In genomic region chr4:70313736-70314135, GRCh38 we compare ENCODE assay signal across 25 cellular contexts. TPM values are rescaled to one million over a fixed set of nuclear protein-coding genes. Genes with fewer than 3 reads are reported as not detected.
DNase-seq lines count a peak whose midpoint lies in the region; ATAC-seq and TF ChIP-seq lines count a peak whose summit lies in the region.
"Had no signal": no experiment of that assay in that cellular context is flagged by ENCODE, and none has a peak within 500 bp of the region (broad histone marks: within the 10 kb centered on the region; RNA-seq: fewer than 3 reads in every experiment).

No MANE protein-coding gene starts in this region.

- no peak overlapping the region for H2BK20ac ChIP-seq in H9 (ENCODE audit: low read depth, low read length, poor library complexity, severe bottlenecking)

- no peak overlapping the region for H2AK5ac ChIP-seq in H9 (ENCODE audit: insufficient read length, low read length)

- no peak for ATAC-seq in HG02642 (IDR thresholded peaks at IDR 0.05; ENCODE audit: poor library complexity, unreplicated experiment)
- ATAC-seq: HepG2, K562, Right ventricle myocardium inferior had no signal

- H3K9ac ChIP-seq in H9 (ENCODE audit: extremely low read depth, insufficient read length, low read length) = no peak overlapping the region

- no peaks in the 10 kb centered on the region for H3K36me3 Mint-ChIP-seq in H9 (ENCODE audit: insufficient read depth in 1 of 3, low read depth in 3 of 3)
- H3K36me3 Mint-ChIP-seq: CD8-positive, alpha-beta memory T cell had no signal

- no peak for TF ChIP-seq EP300 in esophagus muscularis mucosa (IDR thresholded peaks at IDR 0.05)

- H4K20me1 ChIP-seq in H9 (ENCODE audit: control insufficient read depth, insufficient read depth, insufficient read length) = no peaks in the 10 kb centered on the region

- POLR2A ChIA-PET in GM10248 (lab: Yijun Ruan, JAX) = no interaction called here

- TF ChIP-seq CTCF in H9 (conservative IDR thresholded peaks at IDR 0.05) (no peak), esophagus muscularis mucosa (IDR thresholded peaks at IDR 0.05) (no peak), GM10248 (IDR thresholded peaks at IDR 0.05; ENCODE audit: control extremely low read depth, extremely low read depth, low read depth, missing control alignments) (no peak)

- H3K27ac Mint-ChIP-seq in H9 = peak overlapping the region; percentile 37 to 97 (median 93); a peak in 5 of 7 replicates
- H3K27ac Mint-ChIP-seq: CD8-positive, alpha-beta memory T cell had no signal

- H2BK15ac ChIP-seq in H9 (ENCODE audit: low read depth, low read length) = no peak overlapping the region

- H3K14ac ChIP-seq in H9 (ENCODE audit: insufficient read depth, low read length) = no peak overlapping the region

- H3K79me2 ChIP-seq in H9 (ENCODE audit: insufficient read depth, low read length) = no peaks in the 10 kb centered on the region

- no peak overlapping the region for H3K4ac ChIP-seq in H9 (ENCODE audit: low read depth, low read length)

- H3K23me2 ChIP-seq in H9 (ENCODE audit: insufficient read length, low read depth, low read length, poor library complexity, severe bottlenecking) = no peaks in the 10 kb centered on the region

- H3K4me3 Mint-ChIP-seq in H9 = no peak overlapping the region
- H3K4me3 Mint-ChIP-seq: CD8-positive, alpha-beta memory T cell had no signal

- CTCF ChIA-PET in GM10248 (lab: Yijun Ruan, JAX) = interaction anchor here (0.7 to 3.9 kb wide), 4 partner anchors 8 to 22 kb away, joined by 3 to 13 read pairs (median 6); no protein-coding TSS in a partner anchor

- no peak overlapping the region for H4K91ac ChIP-seq in H9 (ENCODE audit: insufficient read length, low read depth, low read length)

- intact Hi-C loops in esophagus muscularis mucosa (cut with DNase I) = no loop called here

- no peaks in the 10 kb centered on the region for H3K27me3 Mint-ChIP-seq in H9 (ENCODE audit: low read depth)
- H3K27me3 Mint-ChIP-seq: CD8-positive, alpha-beta memory T cell had no signal

- H3K4me3 ChIP-seq in ectodermal cell (ENCODE audit: insufficient read depth, low read depth, low read length) = no peak overlapping the region
- no peak overlapping the region for H3K4me3 ChIP-seq in esophagus muscularis mucosa
- H3K4me3 ChIP-seq: HAP-1, K562, SJSA1 had no signal

- H3K79me1 ChIP-seq in H9 (ENCODE audit: insufficient read depth, low read depth, low read length, poor library complexity, severe bottlenecking) = no peaks in the 10 kb centered on the region

- no peak overlapping the region for H4K5ac ChIP-seq in H9 (ENCODE audit: insufficient read length, low read depth, low read length)

- no peaks in the 10 kb centered on the region for H3K4me1 ChIP-seq in H9 (ENCODE audit: insufficient read depth, low read length)
- peaks cover 7% of the 10 kb centered on the region for H3K4me1 ChIP-seq in ectodermal cell (ENCODE audit: control insufficient read depth, insufficient read depth, low read length)
- H3K4me1 ChIP-seq in esophagus muscularis mucosa = no peaks in the 10 kb centered on the region
- H3K4me1 ChIP-seq: SJSA1 had no signal

- no peak overlapping the region for H3T11ph ChIP-seq in H9 (ENCODE audit: low read length)

- no peak overlapping the region for H3K23ac ChIP-seq in H9 (ENCODE audit: insufficient read length, low read depth, low read length)

- H2BK5ac ChIP-seq in H9 (ENCODE audit: insufficient read length, low read length) = no peak overlapping the region

- H3K4me2 ChIP-seq in H9 (ENCODE audit: insufficient read depth, insufficient read length, low read length) = no peak overlapping the region

- no peak for TF ChIP-seq POLR2A in esophagus muscularis mucosa (IDR thresholded peaks at IDR 0.05; ENCODE audit: low read depth)

- H3K56ac ChIP-seq in H9 (ENCODE audit: insufficient read length, low read depth, low read length) = no peak overlapping the region

- H2BK12ac ChIP-seq in H9 (ENCODE audit: insufficient read length, low read depth, low read length) = no peak overlapping the region

- peak overlapping the region; percentile 91 for H2AFZ ChIP-seq in H9 (ENCODE audit: low read length)

- peaks cover 10 to 23% of the 10 kb centered on the region in 2 experiments for H3K4me1 Mint-ChIP-seq in H9
- H3K4me1 Mint-ChIP-seq: CD8-positive, alpha-beta memory T cell had no signal

- no peak overlapping the region for H3K18ac ChIP-seq in H9 (ENCODE audit: insufficient read length, low read depth, low read length)

- H3K27ac ChIP-seq in H9 (ENCODE audit: insufficient read length, low read depth, low read length) (no peak overlapping the region), ectodermal cell (ENCODE audit: insufficient read depth, low read depth, low read length, poor library complexity, severe bottlenecking) (peak overlapping the region; percentile 64), esophagus muscularis mucosa (replicated peaks in 1 of 4) (no peak overlapping the region)
- H3K27ac ChIP-seq: C4-2B, SJSA1 had no signal

- no peak for DNase-seq in H9
- peak; percentile 45 for DNase-seq in NCI-H82 (lab: John Stamatoyannopoulos, UW)
- DNase-seq in retina = peak; percentile 7
- DNase-seq in esophagus muscularis mucosa (ENCODE audit: extremely low spot score) = no peak
- no peak for DNase-seq in GM10248 (ENCODE audit: extremely low spot score)
- DNase-seq: Calu3; CD8-positive, alpha-beta memory T cell; EL; GF-D8; MM.1S; NCI-H1048; NCI-H1417 treated with DMSO at 0.1 percent for 48 hours; NCI-H187; NCI-H2227 treated with DMSO at 0.1 percent for 48 hours; NCI-H510A; OCI-M1; T-helper 1 cell had no signal

- no peak overlapping the region for H2BK120ac ChIP-seq in H9 (ENCODE audit: low read depth, low read length, poor library complexity, severe bottlenecking)

- no peaks in the 10 kb centered on the region for H3K9me3 Mint-ChIP-seq in H9

- H4K8ac ChIP-seq in H9 (replicated peaks; ENCODE audit: insufficient read length, low read depth, low read length) = no peak overlapping the region

- no peaks in the 10 kb centered on the region for H3K9me3 ChIP-seq in H9 (ENCODE audit: control insufficient read depth, low read depth, low read length)
- H3K9me3 ChIP-seq in ectodermal cell (ENCODE audit: control insufficient read depth, low read length) = no peaks in the 10 kb centered on the region
- H3K9me3 ChIP-seq in esophagus muscularis mucosa = no peaks in the 10 kb centered on the region
- H3K9me3 ChIP-seq: HAP-1, SJSA1 had no signal

- H3K36me3 ChIP-seq in ectodermal cell (ENCODE audit: control insufficient read depth, insufficient read depth, low read length) = no peaks in the 10 kb centered on the region
- H3K36me3 ChIP-seq in esophagus muscularis mucosa = no peaks in the 10 kb centered on the region
- H3K36me3 ChIP-seq: HAP-1, SJSA1 had no signal

- H3K27me3 ChIP-seq in H9 (ENCODE audit: insufficient read depth, low read length) = no peaks in the 10 kb centered on the region
- H3K27me3 ChIP-seq in ectodermal cell (ENCODE audit: control insufficient read depth, insufficient read depth, low read length, poor library complexity, severe bottlenecking) = no peaks in the 10 kb centered on the region
- no peaks in the 10 kb centered on the region for H3K27me3 ChIP-seq in esophagus muscularis mucosa
- H3K27me3 ChIP-seq: SJSA1 had no signal

RNA-seq across cellular contexts. Expression of gene CABS1, which starts 21.0 kb away (rescaled TPM):
- total RNA-seq in H9 (2021) = 0.15 TPM in 1 of 2 replicates, not detected in the other
- 2.1 TPM for polyA plus RNA-seq in ectodermal cell (2013, experiment 1 of 4)
- 2.5 TPM for polyA plus RNA-seq in ectodermal cell (2013, experiment 2 of 4)
- 1.3 TPM for polyA plus RNA-seq in ectodermal cell (2013, experiment 3 of 4)
- 1.7 TPM for polyA plus RNA-seq in ectodermal cell (2013, experiment 4 of 4)
- not detected for total RNA-seq in esophagus muscularis mucosa
- total RNA-seq: Calu3; CD8-positive, alpha-beta memory T cell; HepG2; K562; Right ventricle myocardium inferior; SJSA1 had no signal
- polyA plus RNA-seq: CD8-positive, alpha-beta memory T cell; HepG2; K562 had no signal

RNA-seq across cellular contexts. Expression of gene SMR3A, which starts 46.8 kb away (rescaled TPM):
- total RNA-seq in H9 (2021) (not detected in 2 replicates), esophagus muscularis mucosa (not detected)
- not detected for polyA plus RNA-seq in ectodermal cell (2013, experiment 1 of 4)
- polyA plus RNA-seq in ectodermal cell (2013, experiment 2 of 4) = not detected
- polyA plus RNA-seq in ectodermal cell (2013, experiment 3 of 4) = not detected
- not detected for polyA plus RNA-seq in ectodermal cell (2013, experiment 4 of 4)
- total RNA-seq: Calu3; CD8-positive, alpha-beta memory T cell; HepG2; K562; Right ventricle myocardium inferior; SJSA1 had no signal
- polyA plus RNA-seq: CD8-positive, alpha-beta memory T cell; HepG2; K562 had no signal

Comparison
In these comparisons a context has a peak if more than half of its experiments do, and no peak if none do; other contexts are left out.
1. DNase-seq: peak in NCI-H82 (single experiment) and retina (single experiment); none in H9 (single experiment), esophagus muscularis mucosa (single experiment) and GM10248 (single experiment).